ENCODE assay signal across 8 cellular contexts in genomic region chr1:110210604-110211502, GRCh38. TPM values are rescaled to one million over a fixed set of nuclear protein-coding genes. Genes with fewer than 3 reads are reported as not detected.
DNase-seq lines count a peak whose midpoint lies in the region; ATAC-seq and TF ChIP-seq lines count a peak whose summit lies in the region.

No MANE protein-coding gene starts in this region.

- H3K27me3 ChIP-seq in OCI-LY3 (ENCODE audit: low read depth, low read length) (no peaks in the 10 kb centered on the region), fibroblast of lung (ENCODE audit: control insufficient read depth, insufficient read depth, low read length) (peaks cover 29% of the 10 kb centered on the region), neural progenitor cell (peaks cover 45% of the 10 kb centered on the region), upper lobe of right lung (no peaks in the 10 kb centered on the region)

- no peaks in the 10 kb centered on the region for H3K9me3 Mint-ChIP-seq in neural progenitor cell

- no peaks in the 10 kb centered on the region for H3K36me3 ChIP-seq in OCI-LY3 (replicated peaks; ENCODE audit: low read depth, low read length)
- no peaks in the 10 kb centered on the region for H3K36me3 ChIP-seq in fibroblast of lung (ENCODE audit: control insufficient read depth, insufficient read depth, low read length)
- H3K36me3 ChIP-seq in neural progenitor cell = no peaks in the 10 kb centered on the region
- no peaks in the 10 kb centered on the region for H3K36me3 ChIP-seq in upper lobe of right lung

- ATAC-seq in HG03135 (IDR thresholded peaks at IDR 0.05; ENCODE audit: unreplicated experiment) (peak; percentile 20), upper lobe of right lung (peak; percentile 26)

- H2AFZ ChIP-seq in OCI-LY3 (ENCODE audit: low read depth, low read length) = no peak overlapping the region; the same call in 1 of the 2 replicates
- no peak overlapping the region for H2AFZ ChIP-seq in fibroblast of lung (ENCODE audit: low read length)
- H2AFZ ChIP-seq in neural progenitor cell (replicated peaks) = peak overlapping the region; percentile 86

- DNase-seq in NK-92 treated with Interleukin-12 subunit alpha and Interleukin-12 subunit beta, amount 100 ng/mL, for 24 hours (lab: John Stamatoyannopoulos, UW) = peak; percentile 28
- no peak for DNase-seq in NK-92 (lab: John Stamatoyannopoulos, UW; ENCODE audit: unreplicated experiment)
- DNase-seq in activated T-cell treated with anti-CD3 and anti-CD28 coated beads, Interleukin-2, amount 50 U/mL, for 48 hours = peak; percentile 71 to 76
- peak; percentile 14 to 46 for DNase-seq in fibroblast of lung (ENCODE audit: low read depth in 2 of 2)
- peak; percentile 77 for DNase-seq in neural progenitor cell (ENCODE audit: low spot score)
- peak; percentile 80 for DNase-seq in upper lobe of right lung

- no peaks in the 10 kb centered on the region for H4K20me1 ChIP-seq in OCI-LY3 (ENCODE audit: insufficient read depth, low read length)
- H4K20me1 ChIP-seq in fibroblast of lung (ENCODE audit: control insufficient read depth, extremely low read depth, insufficient read depth, low read length) = no peaks in the 10 kb centered on the region
- H4K20me1 ChIP-seq in neural progenitor cell (ENCODE audit: low read depth) = peaks cover 13% of the 10 kb centered on the region

- no peaks in the 10 kb centered on the region for H3K79me2 ChIP-seq in OCI-LY3 (ENCODE audit: low read length)
- H3K79me2 ChIP-seq in fibroblast of lung (ENCODE audit: control insufficient read depth, insufficient read depth, low read length) = no peaks in the 10 kb centered on the region
- H3K79me2 ChIP-seq in neural progenitor cell (ENCODE audit: low read depth) = no peaks in the 10 kb centered on the region

- H3K4me3 ChIP-seq in OCI-LY3 (ENCODE audit: low read length) (peak overlapping the region; percentile 84), fibroblast of lung (replicated peaks in 1 of 4; ENCODE audit: control extremely low read depth in 1 of 4, insufficient read depth in 1 of 4, low read depth in 3 of 4, low read length in 4 of 4) (peak overlapping the region; percentile 31 to 58 (median 38)), neural progenitor cell (peak overlapping the region; percentile 68), upper lobe of right lung (peak overlapping the region; percentile 75)

- H3K27ac Mint-ChIP-seq in neural progenitor cell = no peak overlapping the region

- peak overlapping the region; percentile 86 for H3K4me3 Mint-ChIP-seq in neural progenitor cell

- intact Hi-C loops in upper lobe of right lung (cut with DNase I) = no loop called here

- H3F3A ChIP-seq in neural progenitor cell (ENCODE audit: low read depth) = peaks cover 38% of the 10 kb centered on the region

- H3K4me1 ChIP-seq in OCI-LY3 (ENCODE audit: low read length) (peaks cover 8% of the 10 kb centered on the region), fibroblast of lung (ENCODE audit: control insufficient read depth, extremely low read depth, insufficient read depth, low read length) (peaks cover 2% of the 10 kb centered on the region), neural progenitor cell (peaks cover 19% of the 10 kb centered on the region), upper lobe of right lung (peaks cover 20% of the 10 kb centered on the region)

- H3K27ac ChIP-seq in OCI-LY3 (ENCODE audit: low read length) (no peak overlapping the region), fibroblast of lung (ENCODE audit: insufficient read depth, low read length) (no peak overlapping the region), neural progenitor cell (no peak overlapping the region), upper lobe of right lung (peak overlapping the region; percentile 89)

- H3K9me3 ChIP-seq in OCI-LY3 (ENCODE audit: insufficient read depth, low read length) (no peaks in the 10 kb centered on the region), fibroblast of lung (ENCODE audit: control insufficient read depth, insufficient read depth, low read depth, low read length) (no peaks in the 10 kb centered on the region), neural progenitor cell (ENCODE audit: low read depth) (no peaks in the 10 kb centered on the region), upper lobe of right lung (no peaks in the 10 kb centered on the region)

- H3K4me2 ChIP-seq in OCI-LY3 (ENCODE audit: low read length) (peak overlapping the region; percentile 73), fibroblast of lung (ENCODE audit: extremely low read depth, insufficient read depth, low read length) (peak overlapping the region; percentile 66), neural progenitor cell (peak overlapping the region; percentile 94)

- H3K9ac ChIP-seq in OCI-LY3 (ENCODE audit: low read length) = peak overlapping the region; percentile 74
- H3K9ac ChIP-seq in fibroblast of lung (ENCODE audit: insufficient read depth, low read length) = no peak overlapping the region
- H3K9ac ChIP-seq in neural progenitor cell = no peak overlapping the region

- peaks cover 31% of the 10 kb centered on the region for H3K27me3 Mint-ChIP-seq in neural progenitor cell (ENCODE audit: insufficient read depth, low read depth)

- no peaks in the 10 kb centered on the region for H3K36me3 Mint-ChIP-seq in neural progenitor cell

- H3K4me1 Mint-ChIP-seq in neural progenitor cell = peaks cover 30% of the 10 kb centered on the region

- TF ChIP-seq CTCF in OCI-LY3 (IDR thresholded peaks at IDR 0.05; ENCODE audit: low read depth, low read length) (no peak), fibroblast of lung (conservative IDR thresholded peaks at IDR 0.05 in 1 of 2, IDR thresholded peaks at IDR 0.05 in 1 of 2; ENCODE audit: low read depth in 1 of 2, low read length in 2 of 2) (no peak), neural progenitor cell (IDR thresholded peaks at IDR 0.05) (no peak), upper lobe of right lung (IDR thresholded peaks at IDR 0.05) (no peak)

RNA-seq across cellular contexts. Expression of gene KCNC4, which starts 0.7 kb away (rescaled TPM):
- total RNA-seq in fibroblast of lung = 0.51 and 0.66 TPM in 2 replicates
- 0.76 and 1.6 TPM in 2 replicates for polyA plus RNA-seq in fibroblast of lung
- 1.2 and 2.4 TPM in 2 replicates for polyA plus RNA-seq in fibroblast of lung (2012)
- 1.4 and 6.2 TPM in 2 replicates for polyA minus RNA-seq in fibroblast of lung (ENCODE audit: low replicate concordance)
- 1.3 and 2.0 TPM in 2 replicates for total RNA-seq in neural progenitor cell (ENCODE audit: low replicate concordance)
- total RNA-seq in upper lobe of right lung = 11.1 TPM
